Comparison of ENCODE assay signal across 27 cellular contexts in the genomic region with DNA sequence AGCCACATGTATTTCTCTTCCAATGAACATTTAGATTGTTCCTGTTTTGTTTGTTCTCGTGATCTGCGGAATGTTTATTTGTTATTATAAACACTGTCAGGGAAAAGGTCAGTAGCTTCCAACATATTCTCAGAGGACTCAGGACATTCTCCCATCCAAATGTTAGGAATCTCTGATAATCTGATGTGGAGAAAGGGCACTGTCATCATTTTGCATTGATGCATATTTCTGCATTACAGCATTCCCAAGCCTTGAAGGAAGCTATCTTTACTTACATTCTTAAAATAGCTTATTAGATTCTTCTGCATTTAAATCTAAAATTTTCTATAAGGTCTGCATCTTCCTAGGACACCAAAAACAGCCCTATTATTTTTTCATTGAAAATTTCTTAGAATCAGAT.
"Had no signal": no experiment of that assay in that cellular context is flagged by ENCODE, and none has a peak within 500 bp of the region (broad histone marks: within the 10 kb centered on the region; RNA-seq: fewer than 3 reads in every experiment).

No MANE protein-coding gene starts in this region.

- H3K4me2 ChIP-seq: neural progenitor cell, smooth muscle cell had no signal

- H3K9ac ChIP-seq: neural progenitor cell, parathyroid adenoma had no signal

- FAIRE-seq: urothelium cell line had no signal

- H3K36me3 ChIP-seq: neural progenitor cell, ovary, spleen, thoracic aorta, thyroid gland, tibial nerve, upper lobe of left lung, vagina had no signal

- H3K4me1 ChIP-seq: parathyroid adenoma, psoas muscle, thyroid gland had no signal

- H2AFZ ChIP-seq: neural progenitor cell, parathyroid adenoma had no signal

- H3K9me3 ChIP-seq: ovary, psoas muscle, spleen, thoracic aorta, thyroid gland, tibial nerve, upper lobe of left lung, vagina had no signal

- H3K27me3 ChIP-seq: neural progenitor cell, ovary, spleen, thyroid gland, tibial nerve, upper lobe of left lung, vagina had no signal

- H3K4me3 ChIP-seq: neural progenitor cell, ovary, psoas muscle, skin epidermis, smooth muscle cell, spleen, thoracic aorta, thyroid gland, tibial nerve, upper lobe of left lung, vagina had no signal

- ATAC-seq: natural killer cell; psoas muscle; right cardiac atrium; sciatic nerve; stimulated activated memory B cell treated with anti-CD40 and anti-IgM and Interleukin-4, amounts not matched to agents 10 μg/mL and 1 μg/mL and 100 μg/mL, for 72 hours; stimulated activated naive CD8-positive, alpha-beta T cell treated with anti-CD3 and anti-CD28 coated beads, Interleukin-15, amount 100 ng/mL, for 72 hours; stimulated activated naive CD8-positive, alpha-beta T cell treated with anti-CD3 and anti-CD28 coated beads, Interleukin-15, Interleukin-2, amounts not matched to agents 100 U/mL and 50 U/mL, for 24 hours had no signal

- H3K79me2 ChIP-seq: parathyroid adenoma had no signal

- DNase-seq: natural killer cell; occipital lobe; ovary; posterior cingulate gyrus; psoas muscle; right cardiac atrium; spleen; stimulated activated CD4-positive, alpha-beta T cell treated with anti-CD3 and anti-CD28 coated beads, Interleukin-12 subunit alpha, Interleukin-12 subunit beta, amount 100 ng/mL, for 4 hours; stimulated activated CD4-positive, alpha-beta T cell treated with anti-CD3 and anti-CD28 coated beads, Interleukin-1b, Interleukin-23, amount 100 ng/mL, for 48 hours; stimulated activated CD4-positive, alpha-beta T cell treated with anti-CD3 and anti-CD28 coated beads, Interleukin-4, amount 100 ng/mL, for 1 hour; stimulated activated CD4-positive, alpha-beta T cell treated with anti-CD3 and anti-CD28 coated beads, Interleukin-4, amount 100 ng/mL, for 4 hours; stimulated activated CD8-positive, alpha-beta memory T cell treated with anti-CD3 and anti-CD28 coated beads, Interleukin-4, amount 100 ng/mL, for 48 hours; stimulated activated naive CD4-positive, alpha-beta T cell; stimulated activated naive CD8-positive, alpha-beta T cell treated with anti-CD3 and anti-CD28 coated beads, Interleukin-15, amount 100 ng/mL, for 72 hours; stimulated activated naive CD8-positive, alpha-beta T cell treated with anti-CD3 and anti-CD28 coated beads, Interleukin-15, Interleukin-2, amounts not matched to agents 100 U/mL and 50 U/mL, for 24 hours; thyroid gland; upper lobe of left lung had no signal

- H3K27ac ChIP-seq: neural progenitor cell, ovary, parathyroid adenoma, psoas muscle, skin epidermis, spleen, thoracic aorta, thyroid gland, tibial nerve, upper lobe of left lung, vagina had no signal
